9 cellular contexts compared by ENCODE assay signal in genomic region chr12:45050751-45051489, GRCh38. TPM values are rescaled to one million over a fixed set of nuclear protein-coding genes. Genes with fewer than 3 reads are reported as not detected.
DNase-seq lines count a peak whose midpoint lies in the region; ATAC-seq, FAIRE-seq and TF ChIP-seq lines count a peak whose summit lies in the region.
"Had no signal": no experiment of that assay in that cellular context is flagged by ENCODE, and none has a peak within 500 bp of the region (broad histone marks: within the 10 kb centered on the region; RNA-seq: fewer than 3 reads in every experiment).

Gene DBX2 (minus strand): TSS chr12:45051099. CDS start chr12:45050927, 172 bp downstream.

- ATAC-seq in GM19455 (IDR thresholded peaks at IDR 0.05; ENCODE audit: unreplicated experiment), result no peak

- H3K27me3 ChIP-seq in suprapubic skin, result peaks cover 49% of the 10 kb centered on the region

- H3K36me3 Mint-ChIP-seq in brain, result no peaks in the 10 kb centered on the region
- H3K36me3 Mint-ChIP-seq in activated CD4-positive, alpha-beta T cell treated with anti-CD3 and anti-CD28 coated beads, Interleukin-2, amount 10 ng/mL, durations not matched to agents 7 days and 5 days (ENCODE audit: low read depth), result no peaks in the 10 kb centered on the region

- H3K9me3 Mint-ChIP-seq in brain, result peaks cover 0 to 5% (median 0%) of the 10 kb centered on the region in 5 experiments
- no peaks in the 10 kb centered on the region for H3K9me3 Mint-ChIP-seq in activated CD4-positive, alpha-beta T cell treated with anti-CD3 and anti-CD28 coated beads, Interleukin-2, amount 10 ng/mL, durations not matched to agents 7 days and 5 days

- CTCF ChIA-PET in activated CD4-positive, alpha-beta T cell treated with anti-CD3 and anti-CD28 coated beads, Interleukin-2, amount 10 ng/mL, durations not matched to agents 7 days and 5 days (lab: Charles Lee), result interaction anchor here (0.7 kb wide), 1 partner anchor 228 kb away, joined by 4 read pairs; no protein-coding TSS in a partner anchor

- FAIRE-seq in kidney (lab: Jason Lieb, UNC), result no peak

- H3K4me3 ChIP-seq in kidney (ENCODE audit: low read length in 2 of 2) (peak within 1 kb of the TSS; percentile 13 to 29), suprapubic skin (peak within 1 kb of the TSS; percentile 51)

- H3K4me3 Mint-ChIP-seq in brain, result peak within 1 kb of the TSS; percentile 89 to 93 (median 91)
- no peak within 1 kb of the TSS for H3K4me3 Mint-ChIP-seq in activated CD4-positive, alpha-beta T cell treated with anti-CD3 and anti-CD28 coated beads, Interleukin-2, amount 10 ng/mL, durations not matched to agents 7 days and 5 days

- intact Hi-C loops in kidney (cut with DNase I), result no loop called here

- DNase-seq in NCI-H748 (lab: John Stamatoyannopoulos, UW; ENCODE audit: unreplicated experiment), result peak; percentile 47
- no peak for DNase-seq in NCI-H748 treated with DMSO at 0.1 percent for 48 hours (lab: John Stamatoyannopoulos, UW)
- DNase-seq in kidney, result peak; percentile 37
- DNase-seq in suprapubic skin (ENCODE audit: low spot score in 2 of 2), result no peak
- DNase-seq in effector CD8-positive, alpha-beta T cell (lab: John Stamatoyannopoulos, UW), result no peak
- DNase-seq in activated CD4-positive, alpha-beta T cell treated with anti-CD3 and anti-CD28 coated beads, Interleukin-2, amount 10 ng/mL, durations not matched to agents 7 days and 5 days, result no peak
- DNase-seq: hippocampal formation had no signal

- POLR2A ChIA-PET in activated CD4-positive, alpha-beta T cell treated with anti-CD3 and anti-CD28 coated beads, Interleukin-2, amount 10 ng/mL, durations not matched to agents 7 days and 5 days (lab: Charles Lee), result no interaction called here

- H3K27ac Mint-ChIP-seq in brain, result peak within 1 kb of the TSS in 1 of 5 experiments; percentile 42
- no peak within 1 kb of the TSS for H3K27ac Mint-ChIP-seq in activated CD4-positive, alpha-beta T cell treated with anti-CD3 and anti-CD28 coated beads, Interleukin-2, amount 10 ng/mL, durations not matched to agents 7 days and 5 days

- TF ChIP-seq EP300 in suprapubic skin (IDR thresholded peaks at IDR 0.05), result no peak

- WGBS in suprapubic skin, result under 1% methylated on average over 28 of the region's 69 CpGs

- peaks cover 77% of the 10 kb centered on the region for H3K27me3 Mint-ChIP-seq in brain
- H3K27me3 Mint-ChIP-seq in activated CD4-positive, alpha-beta T cell treated with anti-CD3 and anti-CD28 coated beads, Interleukin-2, amount 10 ng/mL, durations not matched to agents 7 days and 5 days, result peaks cover 64% of the 10 kb centered on the region

- H3K9me3 ChIP-seq in kidney (ENCODE audit: control insufficient read depth in 1 of 2, low read length in 2 of 2) (no peaks in the 10 kb centered on the region), suprapubic skin (no peaks in the 10 kb centered on the region)

- H3K4me1 ChIP-seq in kidney (ENCODE audit: control insufficient read depth in 1 of 2, insufficient read depth in 1 of 2, low read depth in 1 of 2, low read length in 2 of 2) (no peaks in the 10 kb centered on the region), suprapubic skin (peaks cover 21% of the 10 kb centered on the region)

- H3K9ac ChIP-seq in kidney (ENCODE audit: low read length in 2 of 2), result no peak within 1 kb of the TSS

- peaks cover 10% of the 10 kb centered on the region for H3K4me1 Mint-ChIP-seq in brain
- H3K4me1 Mint-ChIP-seq in activated CD4-positive, alpha-beta T cell treated with anti-CD3 and anti-CD28 coated beads, Interleukin-2, amount 10 ng/mL, durations not matched to agents 7 days and 5 days, result peaks cover 3% of the 10 kb centered on the region

- TF ChIP-seq CTCF in brain (conservative IDR thresholded peaks at IDR 0.05), result no peak
- TF ChIP-seq CTCF in kidney (IDR thresholded peaks at IDR 0.05; ENCODE audit: borderline replicate concordance, extremely low read depth, insufficient read depth), result no peak
- TF ChIP-seq CTCF in suprapubic skin (IDR thresholded peaks at IDR 0.05), result no peak

- no peak for TF ChIP-seq POLR2A in suprapubic skin (IDR thresholded peaks at IDR 0.05)

- H3K27ac ChIP-seq in kidney (ENCODE audit: low read depth in 2 of 2, low read length in 2 of 2) (no peak within 1 kb of the TSS), suprapubic skin (no peak within 1 kb of the TSS)

- H3K36me3 ChIP-seq in kidney (ENCODE audit: control insufficient read depth in 1 of 2, insufficient read depth in 2 of 2, low read length in 2 of 2) (no peaks in the 10 kb centered on the region), suprapubic skin (no peaks in the 10 kb centered on the region)

RNA-seq across cellular contexts. Expression of gene DBX2, which starts in this region (rescaled TPM):
- 0.61 TPM for polyA plus RNA-seq in brain (ENCODE audit: insufficient read depth, low read depth, low replicate concordance)
- not detected for total RNA-seq in kidney
- not detected for polyA plus RNA-seq in kidney (ENCODE audit: insufficient read depth, low read depth, low replicate concordance)
- total RNA-seq in suprapubic skin, result 1 to 10 TPM in 1 of 4 donors, under 1 TPM in 2, not detected in 1; 0.40 to 1.1 (median 0.76) TPM
- total RNA-seq in activated CD4-positive, alpha-beta T cell treated with anti-CD3 and anti-CD28 coated beads, Interleukin-2, amount 10 ng/mL, durations not matched to agents 7 days and 5 days, result not detected

Comparison
In these comparisons a context has a peak if more than half of its experiments do, and no peak if none do; other contexts are left out.
1. Peak in DNase-seq and H3K4me3 ChIP-seq in kidney; RNA of the gene not detected or under 1 TPM.